Comparison of ENCODE assay signal across 29 cellular contexts in the genomic region with DNA sequence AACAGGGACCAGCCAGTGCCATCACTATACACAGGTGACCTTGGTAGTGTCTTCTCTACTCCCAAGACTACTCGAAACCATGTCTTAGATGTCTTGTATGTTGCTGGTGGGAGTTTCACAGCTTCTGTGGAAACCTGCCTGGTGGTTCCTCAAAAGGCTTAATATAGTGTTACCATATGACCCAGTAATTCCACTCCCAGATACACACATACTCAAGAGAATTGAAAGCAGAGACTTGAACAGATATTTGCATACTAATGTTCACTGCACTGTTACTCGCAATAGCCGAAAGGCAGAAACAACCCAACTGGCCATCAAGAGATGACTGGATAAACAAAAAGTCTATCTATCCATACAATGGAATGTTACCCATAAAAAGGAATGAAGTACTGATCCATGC. TPM values are rescaled to one million over a fixed set of nuclear protein-coding genes. Genes with fewer than 3 reads are reported as not detected.
DNase-seq lines count a peak whose midpoint lies in the region; ATAC-seq, FAIRE-seq and TF ChIP-seq lines count a peak whose summit lies in the region.
"Had no signal": no experiment of that assay in that cellular context is flagged by ENCODE, and none has a peak within 500 bp of the region (broad histone marks: within the 10 kb centered on the region; RNA-seq: fewer than 3 reads in every experiment).

No MANE protein-coding gene starts in this region.

- no peak overlapping the region for H3K27ac ChIP-seq in WERI-Rb-1
- H3K27ac ChIP-seq: ascending aorta, colonic mucosa, psoas muscle, sigmoid colon, SJSA1 had no signal

- H3K9me3 Mint-ChIP-seq in activated CD4-positive, alpha-beta T cell treated with anti-CD3 and anti-CD28 coated beads, Interleukin-2, amount 10 ng/mL, durations not matched to agents 24 days and 14 days = no peaks in the 10 kb centered on the region
- no peaks in the 10 kb centered on the region for H3K9me3 Mint-ChIP-seq in stimulated activated effector memory CD8-positive, alpha-beta T cell treated with anti-CD3 and anti-CD28 coated beads, Interleukin-12 subunit alpha, Interleukin-12 subunit beta, amount 100 ng/mL, for 72 hours
- H3K9me3 Mint-ChIP-seq: activated B cell treated with CpG ODN at 0.5 μM for 24 hours; activated T-cell treated with anti-CD3 and anti-CD28 coated beads, Interleukin-2, amount 50 U/mL, for 4 hours; nephron had no signal

- H3K36me3 Mint-ChIP-seq in activated CD4-positive, alpha-beta T cell treated with anti-CD3 and anti-CD28 coated beads, Interleukin-2, amount 10 ng/mL, durations not matched to agents 24 days and 14 days (ENCODE audit: low read depth) = no peaks in the 10 kb centered on the region
- H3K36me3 Mint-ChIP-seq in stimulated activated effector memory CD8-positive, alpha-beta T cell treated with anti-CD3 and anti-CD28 coated beads, Interleukin-12 subunit alpha, Interleukin-12 subunit beta, amount 100 ng/mL, for 72 hours = no peaks in the 10 kb centered on the region
- H3K36me3 Mint-ChIP-seq: activated CD8-positive, alpha-beta memory T cell treated with anti-CD3 and anti-CD28 coated beads, Interleukin-2, amount 10 ng/mL, durations not matched to agents 7 days and 5 days had no signal

- DNase-seq in bronchial epithelial cell (ENCODE audit: low read depth) = no peak
- DNase-seq in activated CD4-positive, alpha-beta T cell treated with anti-CD3 and anti-CD28 coated beads, Interleukin-2, amount 10 ng/mL, durations not matched to agents 24 days and 14 days = no peak
- DNase-seq in WERI-Rb-1 = no peak
- DNase-seq in stimulated activated effector memory CD8-positive, alpha-beta T cell treated with anti-CD3 and anti-CD28 coated beads, Interleukin-12 subunit alpha, Interleukin-12 subunit beta, amount 100 ng/mL, for 72 hours (ENCODE audit: low spot score in 2 of 2) = no peak
- DNase-seq: activated B cell treated with CpG ODN at 0.5 μM for 24 hours; activated CD8-positive, alpha-beta memory T cell treated with anti-CD3 and anti-CD28 coated beads, Interleukin-2, amount 10 ng/mL, durations not matched to agents 7 days and 5 days; activated T-cell treated with anti-CD3 and anti-CD28 coated beads, Interleukin-2, amount 50 U/mL, for 4 hours; effector memory CD4-positive, alpha-beta T cell; NCI-H1436 treated with DMSO at 0.1 percent for 48 hours; NCI-H2107; NCI-H774; psoas muscle; sigmoid colon; stimulated activated CD4-positive, alpha-beta T cell treated with anti-CD3 and anti-CD28 coated beads, Interleukin-4, amount 100 ng/mL, for 1 hour had no signal

- no peaks in the 10 kb centered on the region for H3K27me3 Mint-ChIP-seq in activated CD4-positive, alpha-beta T cell treated with anti-CD3 and anti-CD28 coated beads, Interleukin-2, amount 10 ng/mL, durations not matched to agents 24 days and 14 days
- H3K27me3 Mint-ChIP-seq: activated B cell treated with CpG ODN at 0.5 μM for 24 hours; activated CD8-positive, alpha-beta memory T cell treated with anti-CD3 and anti-CD28 coated beads, Interleukin-2, amount 10 ng/mL, durations not matched to agents 7 days and 5 days had no signal

- H3K9me3 ChIP-seq in WERI-Rb-1 (ENCODE audit: severe bottlenecking) = no peaks in the 10 kb centered on the region
- H3K9me3 ChIP-seq: ascending aorta, BE2C, colonic mucosa, psoas muscle, sigmoid colon, SJSA1 had no signal

- H3K36me3 ChIP-seq in bronchial epithelial cell (ENCODE audit: control insufficient read depth, insufficient read depth, low read length) = no peaks in the 10 kb centered on the region
- no peaks in the 10 kb centered on the region for H3K36me3 ChIP-seq in WERI-Rb-1
- H3K36me3 ChIP-seq: ascending aorta, BE2C, colonic mucosa, sigmoid colon, SJSA1 had no signal

- intact Hi-C loops in activated CD4-positive, alpha-beta T cell treated with anti-CD3 and anti-CD28 coated beads, Interleukin-2, amount 10 ng/mL, durations not matched to agents 24 days and 14 days (cut with micrococcal nuclease) = no loop called here

- ATAC-seq in GM18861 (IDR thresholded peaks at IDR 0.05; ENCODE audit: unreplicated experiment) = peak; percentile 72
- ATAC-seq in GM21526 (IDR thresholded peaks at IDR 0.05; ENCODE audit: low FRiP score, unreplicated experiment) = peak; percentile 74
- ATAC-seq in HG02885 (IDR thresholded peaks at IDR 0.05; ENCODE audit: poor library complexity, unreplicated experiment) = peak; percentile 80
- no peak for ATAC-seq in stimulated activated effector memory CD8-positive, alpha-beta T cell treated with anti-CD3 and anti-CD28 coated beads, Interleukin-12 subunit alpha, Interleukin-12 subunit beta, amount 100 ng/mL, for 72 hours
- ATAC-seq in HG03460 (IDR thresholded peaks at IDR 0.05; ENCODE audit: unreplicated experiment) = no peak
- ATAC-seq: activated CD8-positive, alpha-beta memory T cell treated with anti-CD3 and anti-CD28 coated beads, Interleukin-2, amount 10 ng/mL, durations not matched to agents 7 days and 5 days; activated T-cell treated with anti-CD3 and anti-CD28 coated beads, Interleukin-2, amount 50 U/mL, for 4 hours; GM12878; psoas muscle had no signal

- TF ChIP-seq CTCF in bronchial epithelial cell (IDR thresholded peaks at IDR 0.05; ENCODE audit: insufficient read depth, low read length, severe bottlenecking) (no peak), WERI-Rb-1 (IDR thresholded peaks at IDR 0.05; ENCODE audit: low read depth, low read length) (no peak)

- peak; percentile 28 for FAIRE-seq in bronchial epithelial cell (lab: Jason Lieb, UNC)
- FAIRE-seq: GM12878 had no signal

- no peaks in the 10 kb centered on the region for H3K27me3 ChIP-seq in bronchial epithelial cell (ENCODE audit: control insufficient read depth, insufficient read depth, low read length)
- peaks cover 62% of the 10 kb centered on the region for H3K27me3 ChIP-seq in WERI-Rb-1 (ENCODE audit: insufficient read depth, low read depth, severe bottlenecking)
- H3K27me3 ChIP-seq: ascending aorta, BE2C, colonic mucosa, sigmoid colon, SJSA1 had no signal

- no peaks in the 10 kb centered on the region for H3K4me1 Mint-ChIP-seq in activated CD4-positive, alpha-beta T cell treated with anti-CD3 and anti-CD28 coated beads, Interleukin-2, amount 10 ng/mL, durations not matched to agents 24 days and 14 days
- H3K4me1 Mint-ChIP-seq in stimulated activated effector memory CD8-positive, alpha-beta T cell treated with anti-CD3 and anti-CD28 coated beads, Interleukin-12 subunit alpha, Interleukin-12 subunit beta, amount 100 ng/mL, for 72 hours = no peaks in the 10 kb centered on the region
- H3K4me1 Mint-ChIP-seq: activated B cell treated with CpG ODN at 0.5 μM for 24 hours; activated CD8-positive, alpha-beta memory T cell treated with anti-CD3 and anti-CD28 coated beads, Interleukin-2, amount 10 ng/mL, durations not matched to agents 7 days and 5 days had no signal

- no peak overlapping the region for H3K4me3 Mint-ChIP-seq in activated CD4-positive, alpha-beta T cell treated with anti-CD3 and anti-CD28 coated beads, Interleukin-2, amount 10 ng/mL, durations not matched to agents 24 days and 14 days
- no peak overlapping the region for H3K4me3 Mint-ChIP-seq in stimulated activated effector memory CD8-positive, alpha-beta T cell treated with anti-CD3 and anti-CD28 coated beads, Interleukin-12 subunit alpha, Interleukin-12 subunit beta, amount 100 ng/mL, for 72 hours
- H3K4me3 Mint-ChIP-seq: activated B cell treated with CpG ODN at 0.5 μM for 24 hours; activated CD8-positive, alpha-beta memory T cell treated with anti-CD3 and anti-CD28 coated beads, Interleukin-2, amount 10 ng/mL, durations not matched to agents 7 days and 5 days; activated T-cell treated with anti-CD3 and anti-CD28 coated beads, Interleukin-2, amount 50 U/mL, for 4 hours; nephron had no signal

- no peak overlapping the region for H3K27ac Mint-ChIP-seq in activated CD4-positive, alpha-beta T cell treated with anti-CD3 and anti-CD28 coated beads, Interleukin-2, amount 10 ng/mL, durations not matched to agents 24 days and 14 days
- no peak overlapping the region for H3K27ac Mint-ChIP-seq in stimulated activated effector memory CD8-positive, alpha-beta T cell treated with anti-CD3 and anti-CD28 coated beads, Interleukin-12 subunit alpha, Interleukin-12 subunit beta, amount 100 ng/mL, for 72 hours
- H3K27ac Mint-ChIP-seq: activated B cell treated with CpG ODN at 0.5 μM for 24 hours; activated CD8-positive, alpha-beta memory T cell treated with anti-CD3 and anti-CD28 coated beads, Interleukin-2, amount 10 ng/mL, durations not matched to agents 7 days and 5 days; nephron had no signal

- H3K4me3 ChIP-seq in bronchial epithelial cell (ENCODE audit: low read depth, low read length) = no peak overlapping the region
- no peak overlapping the region for H3K4me3 ChIP-seq in WERI-Rb-1 (ENCODE audit: low read depth, low read length)
- H3K4me3 ChIP-seq: ascending aorta, colonic mucosa, GM12878, psoas muscle, sigmoid colon, SJSA1 had no signal

RNA-seq across cellular contexts. Expression of a gene that starts 3.1 kb away (rescaled TPM):
- total RNA-seq in bronchial epithelial cell = not detected in 2 replicates
- total RNA-seq in activated CD4-positive, alpha-beta T cell treated with anti-CD3 and anti-CD28 coated beads, Interleukin-2, amount 10 ng/mL, durations not matched to agents 24 days and 14 days = not detected in 2 replicates
- total RNA-seq: activated B cell treated with CpG ODN at 0.5 μM for 24 hours; activated CD8-positive, alpha-beta memory T cell treated with anti-CD3 and anti-CD28 coated beads, Interleukin-2, amount 10 ng/mL, durations not matched to agents 7 days and 5 days; activated T-cell treated with anti-CD3 and anti-CD28 coated beads, Interleukin-2, amount 50 U/mL, for 4 hours; ascending aorta; cardiac septum; colonic mucosa; epithelial cell of proximal tubule; GM12878; H1; mammary epithelial cell; omental fat pad; psoas muscle; sigmoid colon; SJSA1 had no signal

Comparison
In these comparisons a context has a peak if more than half of its experiments do, and no peak if none do; other contexts are left out.
1. ATAC-seq: peak in GM18861 (single experiment), GM21526 (single experiment) and HG02885 (single experiment); none in stimulated activated effector memory CD8-positive, alpha-beta T cell treated with anti-CD3 and anti-CD28 coated beads, Interleukin-12 subunit alpha, Interleukin-12 subunit beta, amount 100 ng/mL, for 72 hours (single experiment) and HG03460 (single experiment).